Comparison of ENCODE assay signal across 11 cellular contexts in genomic region chr12:8080131-8080530, GRCh38. TPM values are rescaled to one million over a fixed set of nuclear protein-coding genes. Genes with fewer than 3 reads are reported as not detected.
DNase-seq lines count a peak whose midpoint lies in the region; ATAC-seq and TF ChIP-seq lines count a peak whose summit lies in the region.
"Had no signal": no experiment of that assay in that cellular context is flagged by ENCODE, and none has a peak within 500 bp of the region (broad histone marks: within the 10 kb centered on the region; RNA-seq: fewer than 3 reads in every experiment).

No MANE protein-coding gene starts in this region.

- H3F3A ChIP-seq in GM23338 (replicated peaks; ENCODE audit: low read depth) = no peaks in the 10 kb centered on the region

- H3K4me2 ChIP-seq in Karpas-422 (ENCODE audit: low read depth, low read length, poor library complexity, severe bottlenecking) = peak overlapping the region; percentile 100
- H3K4me2 ChIP-seq in GM23338 = no peak overlapping the region

- H4K20me1 ChIP-seq in Karpas-422 (ENCODE audit: insufficient read depth, low read depth, low read length) = no peaks in the 10 kb centered on the region; the same call in 1 of the 2 replicates
- no peaks in the 10 kb centered on the region; the same call in 1 of the 2 replicates for H4K20me1 ChIP-seq in GM23338 (replicated peaks; ENCODE audit: insufficient read depth)

- H3K4me3 Mint-ChIP-seq in activated CD8-positive, alpha-beta T cell treated with anti-CD3 and anti-CD28 coated beads for 36 hours = peak overlapping the region; percentile 91
- H3K4me3 Mint-ChIP-seq in nephron progenitor cell (peak overlapping the region; percentile 98), GM23338 (no peak overlapping the region)

- intact Hi-C loops in activated CD8-positive, alpha-beta T cell treated with anti-CD3 and anti-CD28 coated beads for 36 hours (cut with micrococcal nuclease) = no loop called here

- no peaks in the 10 kb centered on the region for H3K27me3 Mint-ChIP-seq in activated CD8-positive, alpha-beta T cell treated with anti-CD3 and anti-CD28 coated beads for 36 hours
- H3K27me3 Mint-ChIP-seq in nephron progenitor cell (ENCODE audit: low read depth, poor library complexity) (peaks cover 9% of the 10 kb centered on the region), GM23338 (ENCODE audit: insufficient read depth, low read depth, poor library complexity) (peaks cover 8% of the 10 kb centered on the region)

- H3K9me2 ChIP-seq in Karpas-422 (replicated peaks; ENCODE audit: insufficient read depth, low read length) (no peaks in the 10 kb centered on the region), GM23338 (ENCODE audit: insufficient read depth) (no peaks in the 10 kb centered on the region)

- H3K9me3 Mint-ChIP-seq in activated CD8-positive, alpha-beta T cell treated with anti-CD3 and anti-CD28 coated beads for 36 hours = no peaks in the 10 kb centered on the region
- H3K9me3 Mint-ChIP-seq in nephron progenitor cell (no peaks in the 10 kb centered on the region), GM23338 (no peaks in the 10 kb centered on the region; the same call in 2 of the 3 replicates)

- TF ChIP-seq CTCF in activated CD8-positive, alpha-beta T cell treated with anti-CD3 and anti-CD28 coated beads for 36 hours (IDR thresholded peaks at IDR 0.05) = no peak
- TF ChIP-seq CTCF in nephron progenitor cell (IDR thresholded peaks at IDR 0.05) = no peak
- TF ChIP-seq CTCF in GM23338 (conservative IDR thresholded peaks at IDR 0.05; ENCODE audit: low read depth in 2 of 2) = no peak

- no peak overlapping the region for H2AFZ ChIP-seq in Karpas-422 (ENCODE audit: low read length)
- H2AFZ ChIP-seq in GM23338 = no peak overlapping the region

- no peak overlapping the region for H3K9ac ChIP-seq in Karpas-422 (ENCODE audit: low read length)

- no peaks in the 10 kb centered on the region for H3K9me3 ChIP-seq in Karpas-422 (ENCODE audit: low read length)

- H3K36me3 Mint-ChIP-seq in activated CD8-positive, alpha-beta T cell treated with anti-CD3 and anti-CD28 coated beads for 36 hours (ENCODE audit: low read depth) = peaks cover 16% of the 10 kb centered on the region
- H3K36me3 Mint-ChIP-seq in nephron progenitor cell (ENCODE audit: low read depth) = peaks cover under 1% of the 10 kb centered on the region
- no peaks in the 10 kb centered on the region; the same call in 2 of the 3 replicates for H3K36me3 Mint-ChIP-seq in GM23338 (ENCODE audit: low read depth)

- no peak overlapping the region for H3K27ac ChIP-seq in Karpas-422 (ENCODE audit: low read length)
- H3K27ac ChIP-seq in GM23338 (ENCODE audit: low read depth) = no peak overlapping the region

- H3K4me1 Mint-ChIP-seq in activated CD8-positive, alpha-beta T cell treated with anti-CD3 and anti-CD28 coated beads for 36 hours (ENCODE audit: low read depth) = peaks cover 55% of the 10 kb centered on the region
- H3K4me1 Mint-ChIP-seq in nephron progenitor cell (peaks cover 68% of the 10 kb centered on the region), GM23338 (peaks cover 14% of the 10 kb centered on the region)

- DNase-seq in SKM-1 treated with dmso at 0.1 percent for 144 hours (lab: John Stamatoyannopoulos, UW; ENCODE audit: unreplicated experiment) = peak; percentile 30
- DNase-seq in SKM-1 (lab: John Stamatoyannopoulos, UW; ENCODE audit: unreplicated experiment) = no peak
- no peak for DNase-seq in Karpas-422
- no peak for DNase-seq in activated CD8-positive, alpha-beta T cell treated with anti-CD3 and anti-CD28 coated beads for 36 hours
- no peak for DNase-seq in nephron progenitor cell
- DNase-seq in DMS153 treated with DMSO at 0.1 percent for 48 hours (lab: John Stamatoyannopoulos, UW; ENCODE audit: unreplicated experiment) = no peak
- DNase-seq in GM23338 (ENCODE audit: low spot score) = no peak
- DNase-seq: activated effector memory CD4-positive, alpha-beta T cell treated with Interleukin-2 at 50 U/mL for 16 hours; cortex of kidney; NCI-H1694 treated with DMSO at 0.1 percent for 48 hours had no signal

- H3K79me2 ChIP-seq in Karpas-422 (ENCODE audit: low read length) = peaks cover 30% of the 10 kb centered on the region
- H3K79me2 ChIP-seq in GM23338 (replicated peaks; ENCODE audit: insufficient read depth) = peaks cover 28% of the 10 kb centered on the region

- H3K4me1 ChIP-seq in Karpas-422 (ENCODE audit: low read length) (peaks cover 39% of the 10 kb centered on the region), GM23338 (ENCODE audit: insufficient read depth) (peaks cover 13% of the 10 kb centered on the region; the same call in 1 of the 2 replicates)

- POLR2A ChIA-PET in activated CD8-positive, alpha-beta T cell treated with anti-CD3 and anti-CD28 coated beads for 36 hours (lab: Charles Lee) = interaction anchor here (1.2 to 1.7 kb wide), 3 partner anchors 44 to 85 kb away, joined by 3 to 6 read pairs (median 4); no protein-coding TSS in a partner anchor

- peak overlapping the region; percentile 96 for H3K27ac Mint-ChIP-seq in activated CD8-positive, alpha-beta T cell treated with anti-CD3 and anti-CD28 coated beads for 36 hours
- H3K27ac Mint-ChIP-seq in nephron progenitor cell (peak overlapping the region; percentile 1), GM23338 (no peak overlapping the region)

- ATAC-seq in activated CD8-positive, alpha-beta T cell treated with anti-CD3 and anti-CD28 coated beads for 36 hours = no peak
- ATAC-seq in GM21576 (IDR thresholded peaks at IDR 0.05; ENCODE audit: unreplicated experiment) = no peak
- no peak for ATAC-seq in GM23338

- H3K36me3 ChIP-seq in Karpas-422 (ENCODE audit: insufficient read depth, low read length) (no peaks in the 10 kb centered on the region), GM23338 (ENCODE audit: insufficient read depth) (no peaks in the 10 kb centered on the region)

- H3K4me3 ChIP-seq in Karpas-422 (ENCODE audit: low read length) = peak overlapping the region; percentile 83; the same call in 1 of the 2 replicates
- no peak overlapping the region for H3K4me3 ChIP-seq in GM23338

- CTCF ChIA-PET in activated CD8-positive, alpha-beta T cell treated with anti-CD3 and anti-CD28 coated beads for 36 hours (lab: Charles Lee) = interaction anchor here (3.6 to 10.7 kb wide), 2 partner anchors 34 to 147 kb away, joined by 18 to 269 read pairs; no protein-coding TSS in a partner anchor

- H3K27me3 ChIP-seq in Karpas-422 (ENCODE audit: low read length) = no peaks in the 10 kb centered on the region
- no peaks in the 10 kb centered on the region for H3K27me3 ChIP-seq in GM23338 (ENCODE audit: insufficient read depth)

RNA-seq across cellular contexts. Expression of gene NECAP1, which starts 1.9 kb away (rescaled TPM):
- 33.2 and 42.8 TPM in 2 replicates for total RNA-seq in Karpas-422 (2014; rRNA removed; shearing (Covaris generic); ENCODE audit: low replicate concordance)
- total RNA-seq in activated CD8-positive, alpha-beta T cell treated with anti-CD3 and anti-CD28 coated beads for 36 hours = 10 to 100 TPM; 26.7 to 29.6 TPM
- total RNA-seq in GM23338 (2014; rRNA removed; shearing (Covaris generic)) = 35.9 and 39.4 TPM in 2 replicates
- polyA plus RNA-seq in GM23338 (2016; fragmentation: Nextera tagmentation; extraction: Ambion mirVana) = 18.6 and 19.3 TPM in 2 replicates

RNA-seq across cellular contexts. Expression of gene C3AR1, which starts 14.0 kb away (rescaled TPM):
- 2.2 and 3.2 TPM in 2 replicates for total RNA-seq in Karpas-422 (2014; rRNA removed; shearing (Covaris generic); ENCODE audit: low replicate concordance)
- 1 to 10 TPM; 1.1 to 1.4 TPM for total RNA-seq in activated CD8-positive, alpha-beta T cell treated with anti-CD3 and anti-CD28 coated beads for 36 hours
- not detected in 2 replicates for total RNA-seq in GM23338 (2014; rRNA removed; shearing (Covaris generic))
- not detected in 2 replicates for polyA plus RNA-seq in GM23338 (2016; fragmentation: Nextera tagmentation; extraction: Ambion mirVana)

RNA-seq across cellular contexts. Expression of gene CLEC4A, which starts 43.3 kb away (rescaled TPM):
- 1.4 TPM in 1 of 2 replicates, not detected in the other for total RNA-seq in Karpas-422 (2014; rRNA removed; shearing (Covaris generic); ENCODE audit: low replicate concordance)
- 1 to 10 TPM in 1 of 2 experiments, under 1 TPM in 1; 0.98 to 2.0 TPM for total RNA-seq in activated CD8-positive, alpha-beta T cell treated with anti-CD3 and anti-CD28 coated beads for 36 hours
- total RNA-seq in GM23338 (2014; rRNA removed; shearing (Covaris generic)) = 3.8 TPM in 1 of 2 replicates, not detected in the other
- 0.48 and 1.2 TPM in 2 replicates for polyA plus RNA-seq in GM23338 (2016; fragmentation: Nextera tagmentation; extraction: Ambion mirVana)

RNA-seq across cellular contexts. Expression of gene FOXJ2, which starts 47.6 kb away (rescaled TPM):
- 8.5 and 9.0 TPM in 2 replicates for total RNA-seq in Karpas-422 (2014; rRNA removed; shearing (Covaris generic); ENCODE audit: low replicate concordance)
- total RNA-seq in activated CD8-positive, alpha-beta T cell treated with anti-CD3 and anti-CD28 coated beads for 36 hours = 10 to 100 TPM; 11.1 to 12.8 TPM
- total RNA-seq in GM23338 (2014; rRNA removed; shearing (Covaris generic)) = 7.8 and 10.4 TPM in 2 replicates
- 4.1 and 4.9 TPM in 2 replicates for polyA plus RNA-seq in GM23338 (2016; fragmentation: Nextera tagmentation; extraction: Ambion mirVana)
